In genomic region chr12:98352218-98352811, GRCh38 we compare ENCODE assay signal across 8 cellular contexts.
DNase-seq lines count a peak whose midpoint lies in the region; ATAC-seq, FAIRE-seq and TF ChIP-seq lines count a peak whose summit lies in the region.

No MANE protein-coding gene starts in this region.

- POLR2A ChIA-PET in AG04449 (lab: Yijun Ruan, JAX), result no interaction called here

- H3K9me3 Mint-ChIP-seq in activated CD4-positive, alpha-beta T cell treated with anti-CD3 and anti-CD28 coated beads, Interleukin-2, amount 10 ng/mL, durations not matched to agents 24 days and 14 days, result no peaks in the 10 kb centered on the region

- intact Hi-C loops in activated CD4-positive, alpha-beta T cell treated with anti-CD3 and anti-CD28 coated beads, Interleukin-2, amount 10 ng/mL, durations not matched to agents 24 days and 14 days (cut with micrococcal nuclease), result no loop called here

- DNase-seq in AG04449 (ENCODE audit: low read depth, low spot score) (peak; percentile 72), HTR-8/SVneo (ENCODE audit: insufficient read length, low spot score) (peak; percentile 58), epithelial cell of esophagus (ENCODE audit: low read depth) (peak; percentile 95), activated gamma-delta T cell treated with Interleukin-2 at 50 U/mL for 16 hours (no peak), HUDEP-2 (lab: John Stamatoyannopoulos, UW; ENCODE audit: unreplicated experiment in 76 of 76) (no peak), GDM1 (lab: John Stamatoyannopoulos, UW) (no peak)
- DNase-seq in activated CD4-positive, alpha-beta T cell treated with anti-CD3 and anti-CD28 coated beads, Interleukin-2, amount 10 ng/mL, durations not matched to agents 24 days and 14 days, result no peak

- no peak for FAIRE-seq in HTR-8/SVneo (lab: Jason Lieb, UNC)

- H3K4me1 Mint-ChIP-seq in activated CD4-positive, alpha-beta T cell treated with anti-CD3 and anti-CD28 coated beads, Interleukin-2, amount 10 ng/mL, durations not matched to agents 24 days and 14 days, result no peaks in the 10 kb centered on the region

- H3K4me3 Mint-ChIP-seq in activated CD4-positive, alpha-beta T cell treated with anti-CD3 and anti-CD28 coated beads, Interleukin-2, amount 10 ng/mL, durations not matched to agents 24 days and 14 days, result no peak overlapping the region

- H3K27ac Mint-ChIP-seq in activated CD4-positive, alpha-beta T cell treated with anti-CD3 and anti-CD28 coated beads, Interleukin-2, amount 10 ng/mL, durations not matched to agents 24 days and 14 days, result no peak overlapping the region

- H3K36me3 Mint-ChIP-seq in activated CD4-positive, alpha-beta T cell treated with anti-CD3 and anti-CD28 coated beads, Interleukin-2, amount 10 ng/mL, durations not matched to agents 24 days and 14 days (ENCODE audit: low read depth), result no peaks in the 10 kb centered on the region

- CTCF ChIA-PET in AG04449 (lab: Yijun Ruan, JAX), result no interaction called here

- ATAC-seq in GM19023 (IDR thresholded peaks at IDR 0.05; ENCODE audit: unreplicated experiment), result peak; percentile 54

- TF ChIP-seq CTCF in AG04449 (IDR thresholded peaks at IDR 0.05; ENCODE audit: insufficient read depth, low read length, missing control alignments), result no peak
- no peak for TF ChIP-seq CTCF in epithelial cell of esophagus (IDR thresholded peaks at IDR 0.05; ENCODE audit: insufficient read depth, low read depth, low read length, missing control alignments)

- H3K4me3 ChIP-seq in AG04449 (ENCODE audit: low read depth, low read length) (no peak overlapping the region), epithelial cell of esophagus (ENCODE audit: low read length) (no peak overlapping the region)

- H3K27me3 Mint-ChIP-seq in activated CD4-positive, alpha-beta T cell treated with anti-CD3 and anti-CD28 coated beads, Interleukin-2, amount 10 ng/mL, durations not matched to agents 24 days and 14 days, result peaks cover 6% of the 10 kb centered on the region

Comparison
In these comparisons a context has a peak if more than half of its experiments do, and no peak if none do; other contexts are left out.
1. DNase-seq: peak in AG04449 (single experiment), HTR-8/SVneo (single experiment) and epithelial cell of esophagus (single experiment); none in activated gamma-delta T cell treated with Interleukin-2 at 50 U/mL for 16 hours (single experiment), HUDEP-2 (0 of 76), GDM1 (single experiment) and activated CD4-positive, alpha-beta T cell treated with anti-CD3 and anti-CD28 coated beads, Interleukin-2, amount 10 ng/mL, durations not matched to agents 24 days and 14 days (single experiment).